ENCODE assay signal across 1 cellular context in the genomic region with DNA sequence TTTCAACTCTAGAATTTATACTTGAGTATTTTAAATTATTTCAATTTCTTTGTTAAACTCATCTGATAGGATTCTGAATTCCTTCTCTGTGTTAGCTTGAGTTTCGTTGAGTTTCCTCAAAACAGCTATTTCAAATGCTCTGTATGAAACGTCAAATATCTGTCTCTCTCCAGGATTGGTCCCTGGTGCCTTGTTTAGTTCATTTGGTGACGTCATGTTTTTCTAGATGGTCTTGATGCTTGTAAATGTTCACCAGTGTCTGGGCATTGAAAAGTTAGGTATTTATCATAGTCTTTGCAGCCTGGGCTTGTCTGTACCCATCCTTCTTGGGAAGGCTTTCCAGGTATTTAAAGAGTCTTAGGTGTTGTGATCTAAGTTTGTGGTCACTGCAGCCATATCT.
TF ChIP-seq lines count a peak whose summit lies in the region.

No MANE protein-coding gene starts in this region.

TF ChIP-seq in HepG2, 621 proteins besides CTCF, POLR2A, EP300 and RAD21 (continued from another document):
- TF ChIP-seq, protein P1, sequence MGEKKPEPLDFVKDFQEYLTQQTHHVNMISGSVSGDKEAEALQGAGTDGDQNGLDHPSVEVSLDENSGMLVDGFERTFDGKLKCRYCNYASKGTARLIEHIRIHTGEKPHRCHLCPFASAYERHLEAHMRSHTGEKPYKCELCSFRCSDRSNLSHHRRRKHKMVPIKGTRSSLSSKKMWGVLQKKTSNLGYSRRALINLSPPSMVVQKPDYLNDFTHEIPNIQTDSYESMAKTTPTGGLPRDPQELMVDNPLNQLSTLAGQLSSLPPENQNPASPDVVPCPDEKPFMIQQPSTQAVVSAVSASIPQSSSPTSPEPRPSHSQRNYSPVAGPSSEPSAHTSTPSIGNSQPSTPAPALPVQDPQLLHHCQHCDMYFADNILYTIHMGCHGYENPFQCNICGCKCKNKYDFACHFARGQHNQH (CRISPR knock-in tag; IDR thresholded peaks at IDR 0.05), result no peak
- TF ChIP-seq, protein P2, sequence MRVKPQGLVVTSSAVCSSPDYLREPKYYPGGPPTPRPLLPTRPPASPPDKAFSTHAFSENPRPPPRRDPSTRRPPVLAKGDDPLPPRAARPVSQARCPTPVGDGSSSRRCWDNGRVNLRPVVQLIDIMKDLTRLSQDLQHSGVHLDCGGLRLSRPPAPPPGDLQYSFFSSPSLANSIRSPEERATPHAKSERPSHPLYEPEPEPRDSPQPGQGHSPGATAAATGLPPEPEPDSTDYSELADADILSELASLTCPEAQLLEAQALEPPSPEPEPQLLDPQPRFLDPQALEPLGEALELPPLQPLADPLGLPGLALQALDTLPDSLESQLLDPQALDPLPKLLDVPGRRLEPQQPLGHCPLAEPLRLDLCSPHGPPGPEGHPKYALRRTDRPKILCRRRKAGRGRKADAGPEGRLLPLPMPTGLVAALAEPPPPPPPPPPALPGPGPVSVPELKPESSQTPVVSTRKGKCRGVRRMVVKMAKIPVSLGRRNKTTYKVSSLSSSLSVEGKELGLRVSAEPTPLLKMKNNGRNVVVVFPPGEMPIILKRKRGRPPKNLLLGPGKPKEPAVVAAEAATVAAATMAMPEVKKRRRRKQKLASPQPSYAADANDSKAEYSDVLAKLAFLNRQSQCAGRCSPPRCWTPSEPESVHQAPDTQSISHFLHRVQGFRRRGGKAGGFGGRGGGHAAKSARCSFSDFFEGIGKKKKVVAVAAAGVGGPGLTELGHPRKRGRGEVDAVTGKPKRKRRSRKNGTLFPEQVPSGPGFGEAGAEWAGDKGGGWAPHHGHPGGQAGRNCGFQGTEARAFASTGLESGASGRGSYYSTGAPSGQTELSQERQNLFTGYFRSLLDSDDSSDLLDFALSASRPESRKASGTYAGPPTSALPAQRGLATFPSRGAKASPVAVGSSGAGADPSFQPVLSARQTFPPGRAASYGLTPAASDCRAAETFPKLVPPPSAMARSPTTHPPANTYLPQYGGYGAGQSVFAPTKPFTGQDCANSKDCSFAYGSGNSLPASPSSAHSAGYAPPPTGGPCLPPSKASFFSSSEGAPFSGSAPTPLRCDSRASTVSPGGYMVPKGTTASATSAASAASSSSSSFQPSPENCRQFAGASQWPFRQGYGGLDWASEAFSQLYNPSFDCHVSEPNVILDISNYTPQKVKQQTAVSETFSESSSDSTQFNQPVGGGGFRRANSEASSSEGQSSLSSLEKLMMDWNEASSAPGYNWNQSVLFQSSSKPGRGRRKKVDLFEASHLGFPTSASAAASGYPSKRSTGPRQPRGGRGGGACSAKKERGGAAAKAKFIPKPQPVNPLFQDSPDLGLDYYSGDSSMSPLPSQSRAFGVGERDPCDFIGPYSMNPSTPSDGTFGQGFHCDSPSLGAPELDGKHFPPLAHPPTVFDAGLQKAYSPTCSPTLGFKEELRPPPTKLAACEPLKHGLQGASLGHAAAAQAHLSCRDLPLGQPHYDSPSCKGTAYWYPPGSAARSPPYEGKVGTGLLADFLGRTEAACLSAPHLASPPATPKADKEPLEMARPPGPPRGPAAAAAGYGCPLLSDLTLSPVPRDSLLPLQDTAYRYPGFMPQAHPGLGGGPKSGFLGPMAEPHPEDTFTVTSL (CRISPR knock-in tag; IDR thresholded peaks at IDR 0.05; ENCODE audit: borderline replicate concordance), result no peak
- no peak for TF ChIP-seq HOXA3 (CRISPR knock-in tag; IDR thresholded peaks at IDR 0.05)
- TF ChIP-seq, protein P3, sequence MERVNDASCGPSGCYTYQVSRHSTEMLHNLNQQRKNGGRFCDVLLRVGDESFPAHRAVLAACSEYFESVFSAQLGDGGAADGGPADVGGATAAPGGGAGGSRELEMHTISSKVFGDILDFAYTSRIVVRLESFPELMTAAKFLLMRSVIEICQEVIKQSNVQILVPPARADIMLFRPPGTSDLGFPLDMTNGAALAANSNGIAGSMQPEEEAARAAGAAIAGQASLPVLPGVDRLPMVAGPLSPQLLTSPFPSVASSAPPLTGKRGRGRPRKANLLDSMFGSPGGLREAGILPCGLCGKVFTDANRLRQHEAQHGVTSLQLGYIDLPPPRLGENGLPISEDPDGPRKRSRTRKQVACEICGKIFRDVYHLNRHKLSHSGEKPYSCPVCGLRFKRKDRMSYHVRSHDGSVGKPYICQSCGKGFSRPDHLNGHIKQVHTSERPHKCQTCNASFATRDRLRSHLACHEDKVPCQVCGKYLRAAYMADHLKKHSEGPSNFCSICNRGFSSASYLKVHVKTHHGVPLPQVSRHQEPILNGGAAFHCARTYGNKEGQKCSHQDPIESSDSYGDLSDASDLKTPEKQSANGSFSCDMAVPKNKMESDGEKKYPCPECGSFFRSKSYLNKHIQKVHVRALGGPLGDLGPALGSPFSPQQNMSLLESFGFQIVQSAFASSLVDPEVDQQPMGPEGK (CRISPR knock-in tag; IDR thresholded peaks at IDR 0.05), result no peak
- TF ChIP-seq ZFYVE20 (CRISPR knock-in tag; IDR thresholded peaks at IDR 0.05; ENCODE audit: borderline replicate concordance, low read depth), result no peak
- TF ChIP-seq, protein P4, sequence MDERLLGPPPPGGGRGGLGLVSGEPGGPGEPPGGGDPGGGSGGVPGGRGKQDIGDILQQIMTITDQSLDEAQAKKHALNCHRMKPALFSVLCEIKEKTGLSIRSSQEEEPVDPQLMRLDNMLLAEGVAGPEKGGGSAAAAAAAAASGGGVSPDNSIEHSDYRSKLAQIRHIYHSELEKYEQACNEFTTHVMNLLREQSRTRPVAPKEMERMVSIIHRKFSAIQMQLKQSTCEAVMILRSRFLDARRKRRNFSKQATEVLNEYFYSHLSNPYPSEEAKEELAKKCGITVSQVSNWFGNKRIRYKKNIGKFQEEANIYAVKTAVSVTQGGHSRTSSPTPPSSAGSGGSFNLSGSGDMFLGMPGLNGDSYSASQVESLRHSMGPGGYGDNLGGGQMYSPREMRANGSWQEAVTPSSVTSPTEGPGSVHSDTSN (CRISPR knock-in tag; IDR thresholded peaks at IDR 0.05), result no peak
- TF ChIP-seq YEATS4 (CRISPR knock-in tag; IDR thresholded peaks at IDR 0.05; ENCODE audit: borderline replicate concordance), result no peak
- TF ChIP-seq ZNF510 (CRISPR knock-in tag; IDR thresholded peaks at IDR 0.05; ENCODE audit: low read depth), result no peak
- no peak for TF ChIP-seq KLF13 (CRISPR knock-in tag; IDR thresholded peaks at IDR 0.05)
- TF ChIP-seq NFKBIZ (CRISPR knock-in tag; IDR thresholded peaks at IDR 0.05), result no peak
